In genomic region chr18:68714356-68714706, GRCh38 we compare ENCODE assay signal across 8 cellular contexts. TPM values are rescaled to one million over a fixed set of nuclear protein-coding genes. Genes with fewer than 3 reads are reported as not detected.
DNase-seq lines count a peak whose midpoint lies in the region; ATAC-seq and TF ChIP-seq lines count a peak whose summit lies in the region.

No MANE protein-coding gene starts in this region.

- H3K9me3 ChIP-seq in Caco-2 (no peaks in the 10 kb centered on the region), HUES6 (ENCODE audit: control insufficient read depth, insufficient read depth, low read depth, low read length) (no peaks in the 10 kb centered on the region), right atrium auricular region (no peaks in the 10 kb centered on the region)

- no peaks in the 10 kb centered on the region for H3K4me1 ChIP-seq in Caco-2
- 0 out of 2 replicates have a peak, but pooled peaks cover 3% of the 10 kb centered on the region for H3K4me1 ChIP-seq in HUES6 (ENCODE audit: control insufficient read depth, insufficient read depth, low read length)
- peaks cover 0 to 18% of the 10 kb centered on the region in 2 donors for H3K4me1 ChIP-seq in right atrium auricular region

- TF ChIP-seq CTCF in Caco-2 (IDR thresholded peaks at IDR 0.05; ENCODE audit: insufficient read depth in 1 of 2, low read depth in 1 of 2, low read length in 1 of 2, severe bottlenecking in 1 of 2, unreplicated experiment in 1 of 2) = no peak
- no peak for TF ChIP-seq CTCF in right atrium auricular region (IDR thresholded peaks at IDR 0.05)

- DNase-seq in Caco-2 = no peak
- no peak for DNase-seq in right atrium auricular region (ENCODE audit: low spot score)
- DNase-seq in sciatic nerve (ENCODE audit: low spot score) = no peak
- no peak for DNase-seq in GF-D8 (lab: John Stamatoyannopoulos, UW)
- no peak for DNase-seq in GM19240 (ENCODE audit: insufficient read length, low spot score)

- no peak overlapping the region for H3K27ac Mint-ChIP-seq in Caco-2 (ENCODE audit: unreplicated experiment)
- peak overlapping the region; percentile 95 for H3K27ac Mint-ChIP-seq in activated naive CD8-positive, alpha-beta T cell

- BruUV-seq in Caco-2 (replicated peaks; lab: Mats Ljungman, UMichigan) = no TSS peak

- CTCF ChIA-PET in Caco-2 (lab: Charles Lee) = no interaction called here

- H3K4me3 ChIP-seq in Caco-2 (ENCODE audit: low read depth, low read length) = peak overlapping the region; percentile 78
- peak overlapping the region; percentile 83 for H3K4me3 ChIP-seq in HUES6 (ENCODE audit: low read depth, low read length)
- H3K4me3 ChIP-seq in right atrium auricular region = peak overlapping the region; percentile 86 to 88

- H3K36me3 ChIP-seq in Caco-2 (ENCODE audit: control insufficient read depth, insufficient read depth, low read length) (no peaks in the 10 kb centered on the region; the same call in none of the 2 replicates), HUES6 (ENCODE audit: control insufficient read depth, insufficient read depth, low read length) (peaks cover 39% of the 10 kb centered on the region), right atrium auricular region (peaks cover 15% of the 10 kb centered on the region)

- ATAC-seq in GM19467 (IDR thresholded peaks at IDR 0.05; ENCODE audit: unreplicated experiment) = peak; percentile 7
- peak; percentile 23 for ATAC-seq in sciatic nerve

- H3K4me1 Mint-ChIP-seq in Caco-2 (ENCODE audit: low read depth, unreplicated experiment) = no peaks in the 10 kb centered on the region
- H3K4me1 Mint-ChIP-seq in activated naive CD8-positive, alpha-beta T cell (ENCODE audit: low read depth) = peaks cover 58% of the 10 kb centered on the region

- H3K4me3 Mint-ChIP-seq in Caco-2 (ENCODE audit: unreplicated experiment) = peak overlapping the region; percentile 80
- peak overlapping the region; percentile 99 for H3K4me3 Mint-ChIP-seq in activated naive CD8-positive, alpha-beta T cell

- POLR2A ChIA-PET in Caco-2 (lab: Charles Lee) = no interaction called here

- H3K36me3 Mint-ChIP-seq in Caco-2 (ENCODE audit: insufficient read depth, unreplicated experiment) = peaks cover 12% of the 10 kb centered on the region
- H3K36me3 Mint-ChIP-seq in activated naive CD8-positive, alpha-beta T cell = peaks cover 10% of the 10 kb centered on the region

- H3K27ac ChIP-seq in HUES6 (ENCODE audit: low read depth, low read length) = peak overlapping the region; percentile 54; the same call in 1 of the 2 replicates
- H3K27ac ChIP-seq in right atrium auricular region = peak overlapping the region; percentile 77 to 79

- no peaks in the 10 kb centered on the region for H3K9me3 Mint-ChIP-seq in Caco-2 (ENCODE audit: unreplicated experiment)
- H3K9me3 Mint-ChIP-seq in activated naive CD8-positive, alpha-beta T cell (ENCODE audit: low read depth) = no peaks in the 10 kb centered on the region

- H3K27me3 ChIP-seq in Caco-2 (replicated peaks; ENCODE audit: control insufficient read depth, insufficient read depth, low read length) (no peaks in the 10 kb centered on the region), HUES6 (ENCODE audit: control insufficient read depth, insufficient read depth, low read length) (no peaks in the 10 kb centered on the region), right atrium auricular region (no peaks in the 10 kb centered on the region)

- no peaks in the 10 kb centered on the region for H3K27me3 Mint-ChIP-seq in Caco-2 (ENCODE audit: insufficient read depth, unreplicated experiment)
- no peaks in the 10 kb centered on the region for H3K27me3 Mint-ChIP-seq in activated naive CD8-positive, alpha-beta T cell

- intact Hi-C loops in Caco-2 (cut with micrococcal nuclease; ENCODE audit: unreplicated experiment) = no loop called here
- intact Hi-C loops in sciatic nerve (cut with DNase I) = no loop called here

- peak overlapping the region; percentile 86 for H3K9ac ChIP-seq in HUES6 (ENCODE audit: low read length)

RNA-seq across cellular contexts. Expression of gene TMX3, which starts 0.6 kb away (rescaled TPM):
- total RNA-seq in Caco-2 (2022) (14.8 and 17.9 TPM in 2 replicates), right atrium auricular region (10 to 100 TPM; 17.7 to 27.6 TPM), sciatic nerve (59.2 TPM)
